ENCODE assay signal across 30 cellular contexts in genomic region chr17:62051053-62051452, GRCh38. TPM values are rescaled to one million over a fixed set of nuclear protein-coding genes. Genes with fewer than 3 reads are reported as not detected.
DNase-seq lines count a peak whose midpoint lies in the region; ATAC-seq and TF ChIP-seq lines count a peak whose summit lies in the region.
"Had no signal": no experiment of that assay in that cellular context is flagged by ENCODE, and none has a peak within 500 bp of the region (broad histone marks: within the 10 kb centered on the region; RNA-seq: fewer than 3 reads in every experiment).

No MANE protein-coding gene starts in this region.

- ATAC-seq in activated naive CD8-positive, alpha-beta T cell treated with anti-CD3 and anti-CD28 coated beads, Interleukin-2, amount 50 U/mL, for 24 hours: no peak
- ATAC-seq in RWPE2 (ENCODE audit: low read depth) (peak; percentile 76), foreskin keratinocyte (peak; percentile 52), HG03039 (IDR thresholded peaks at IDR 0.05; ENCODE audit: unreplicated experiment) (no peak), HG03432 (IDR thresholded peaks at IDR 0.05; ENCODE audit: unreplicated experiment) (no peak)
- ATAC-seq: activated CD8-positive, alpha-beta T cell treated with anti-CD3 and anti-CD28 coated beads for 36 hours; body of pancreas; gastroesophageal sphincter; stimulated activated naive CD8-positive, alpha-beta T cell treated with anti-CD3 and anti-CD28 coated beads, Interleukin-15, Interleukin-2, amounts not matched to agents 100 U/mL and 50 U/mL, for 24 hours had no signal

- peak overlapping the region; percentile 10 for H3K27ac Mint-ChIP-seq in activated naive CD8-positive, alpha-beta T cell
- H3K27ac Mint-ChIP-seq in activated naive CD8-positive, alpha-beta T cell treated with anti-CD3 and anti-CD28 coated beads, Interleukin-2, amount 50 U/mL, for 24 hours: no peak overlapping the region
- H3K27ac Mint-ChIP-seq in type B pancreatic cell: peak overlapping the region; percentile 26

- no peak overlapping the region for H3K4me3 Mint-ChIP-seq in activated naive CD8-positive, alpha-beta T cell
- no peak overlapping the region for H3K4me3 Mint-ChIP-seq in activated naive CD8-positive, alpha-beta T cell treated with anti-CD3 and anti-CD28 coated beads, Interleukin-2, amount 50 U/mL, for 24 hours
- no peak overlapping the region for H3K4me3 Mint-ChIP-seq in type B pancreatic cell
- H3K4me3 Mint-ChIP-seq: activated CD8-positive, alpha-beta T cell treated with anti-CD3 and anti-CD28 coated beads for 36 hours had no signal

- H3K27me3 ChIP-seq in RWPE2 (ENCODE audit: insufficient read depth, poor library complexity, severe bottlenecking) (no peaks in the 10 kb centered on the region), foreskin keratinocyte (no peaks in the 10 kb centered on the region)
- H3K27me3 ChIP-seq: body of pancreas, gastroesophageal sphincter, hepatocyte, vagina had no signal

- no peak for DNase-seq in activated naive CD8-positive, alpha-beta T cell treated with anti-CD3 and anti-CD28 coated beads, Interleukin-2, amount 50 U/mL, for 24 hours
- DNase-seq in RWPE2 (ENCODE audit: low spot score): no peak
- peak in 1 of 2 donors; percentile 20 for DNase-seq in foreskin keratinocyte
- no peak for DNase-seq in type B pancreatic cell (ENCODE audit: extremely low spot score, unreplicated experiment)
- no peak for DNase-seq in NCI-H2196 (lab: John Stamatoyannopoulos, UW; ENCODE audit: unreplicated experiment)
- DNase-seq: activated CD4-positive, alpha-beta T cell treated with anti-CD3 and anti-CD28 coated beads for 1 hour; activated CD8-positive, alpha-beta memory T cell treated with anti-CD3 and anti-CD28 coated beads, Interleukin-2, amount 50 U/mL, for 48 hours; activated CD8-positive, alpha-beta T cell treated with anti-CD3 and anti-CD28 coated beads for 36 hours; activated effector memory CD4-positive, alpha-beta T cell treated with Interleukin-2 at 50 U/mL for 16 hours; body of pancreas; cerebellar nuclear complex; DMS53; Karpas-422; kidney glomerular epithelial cell; MV-4-11; NCI-H1436; NCI-H2081; NCI-H226; NCI-H526 treated with DMSO at 0.1 percent for 48 hours; Right ventricle myocardium superior; small intestine; stimulated activated naive CD8-positive, alpha-beta T cell treated with anti-CD3 and anti-CD28 coated beads, Interleukin-15, Interleukin-2, amounts not matched to agents 100 U/mL and 50 U/mL, for 24 hours had no signal

- no peaks in the 10 kb centered on the region for H3K27me3 Mint-ChIP-seq in activated naive CD8-positive, alpha-beta T cell
- no peaks in the 10 kb centered on the region for H3K27me3 Mint-ChIP-seq in activated naive CD8-positive, alpha-beta T cell treated with anti-CD3 and anti-CD28 coated beads, Interleukin-2, amount 50 U/mL, for 24 hours
- no peaks in the 10 kb centered on the region for H3K27me3 Mint-ChIP-seq in type B pancreatic cell
- H3K27me3 Mint-ChIP-seq: activated CD8-positive, alpha-beta T cell treated with anti-CD3 and anti-CD28 coated beads for 36 hours had no signal

- H3K4me3 ChIP-seq in RWPE2 (ENCODE audit: severe bottlenecking): no peak overlapping the region
- H3K4me3 ChIP-seq: body of pancreas, gastroesophageal sphincter, hepatocyte, thoracic aorta, vagina had no signal

- no peak for TF ChIP-seq CTCF in RWPE2 (IDR thresholded peaks at IDR 0.05; ENCODE audit: poor library complexity, severe bottlenecking)
- no peak for TF ChIP-seq CTCF in foreskin keratinocyte (conservative IDR thresholded peaks at IDR 0.05)
- no peak for TF ChIP-seq CTCF in type B pancreatic cell (conservative IDR thresholded peaks at IDR 0.05)

- peaks cover 93% of the 10 kb centered on the region for H3K36me3 ChIP-seq in RWPE2 (ENCODE audit: low read depth)

- H3K4me1 ChIP-seq in RWPE2 (ENCODE audit: insufficient read depth, poor library complexity, severe bottlenecking) (peaks cover 22% of the 10 kb centered on the region), foreskin keratinocyte (peaks cover 16% of the 10 kb centered on the region)

- no peaks in the 10 kb centered on the region for H3K9me3 ChIP-seq in RWPE2 (ENCODE audit: severe bottlenecking)
- H3K9me3 ChIP-seq: body of pancreas, gastroesophageal sphincter, thoracic aorta, vagina had no signal

- H3K36me3 Mint-ChIP-seq in activated naive CD8-positive, alpha-beta T cell: peaks cover 6% of the 10 kb centered on the region
- peaks cover 37% of the 10 kb centered on the region for H3K36me3 Mint-ChIP-seq in activated naive CD8-positive, alpha-beta T cell treated with anti-CD3 and anti-CD28 coated beads, Interleukin-2, amount 50 U/mL, for 24 hours (ENCODE audit: low read depth)
- H3K36me3 Mint-ChIP-seq in type B pancreatic cell: peaks cover 36% of the 10 kb centered on the region

- H3K27ac ChIP-seq in RWPE2 (ENCODE audit: poor library complexity, severe bottlenecking) (peak overlapping the region; percentile 35), foreskin keratinocyte (no peak overlapping the region)
- H3K27ac ChIP-seq: gastroesophageal sphincter, hepatocyte, HL-60, thoracic aorta, vagina had no signal

- no peaks in the 10 kb centered on the region for H3K9me3 Mint-ChIP-seq in activated naive CD8-positive, alpha-beta T cell (ENCODE audit: low read depth)
- H3K9me3 Mint-ChIP-seq in activated naive CD8-positive, alpha-beta T cell treated with anti-CD3 and anti-CD28 coated beads, Interleukin-2, amount 50 U/mL, for 24 hours: no peaks in the 10 kb centered on the region
- H3K9me3 Mint-ChIP-seq in type B pancreatic cell: no peaks in the 10 kb centered on the region
- H3K9me3 Mint-ChIP-seq: activated CD8-positive, alpha-beta T cell treated with anti-CD3 and anti-CD28 coated beads for 36 hours had no signal

- H3K4me1 Mint-ChIP-seq in activated naive CD8-positive, alpha-beta T cell (ENCODE audit: low read depth): peaks cover 56% of the 10 kb centered on the region
- H3K4me1 Mint-ChIP-seq in activated naive CD8-positive, alpha-beta T cell treated with anti-CD3 and anti-CD28 coated beads, Interleukin-2, amount 50 U/mL, for 24 hours: peaks cover 33% of the 10 kb centered on the region
- peaks cover 11% of the 10 kb centered on the region for H3K4me1 Mint-ChIP-seq in type B pancreatic cell (ENCODE audit: unreplicated experiment)

RNA-seq across cellular contexts. Expression of gene MED13, which starts 14.0 kb away (rescaled TPM):
- total RNA-seq in foreskin keratinocyte: 38.0 and 39.8 TPM in 2 replicates
- polyA plus RNA-seq in foreskin keratinocyte: 3.2 and 3.8 TPM in 2 replicates
- 56.6 and 57.1 TPM in 2 replicates for total RNA-seq in type B pancreatic cell (ENCODE audit: low replicate concordance)

Comparison
In these comparisons a context has a peak if more than half of its experiments do, and no peak if none do; other contexts are left out.
1. ATAC-seq: peak in RWPE2 (single experiment) and foreskin keratinocyte (single experiment); none in activated naive CD8-positive, alpha-beta T cell treated with anti-CD3 and anti-CD28 coated beads, Interleukin-2, amount 50 U/mL, for 24 hours (single experiment), HG03039 (single experiment) and HG03432 (single experiment).